Comparison of ENCODE assay signal across 8 cellular contexts in the genomic region with DNA sequence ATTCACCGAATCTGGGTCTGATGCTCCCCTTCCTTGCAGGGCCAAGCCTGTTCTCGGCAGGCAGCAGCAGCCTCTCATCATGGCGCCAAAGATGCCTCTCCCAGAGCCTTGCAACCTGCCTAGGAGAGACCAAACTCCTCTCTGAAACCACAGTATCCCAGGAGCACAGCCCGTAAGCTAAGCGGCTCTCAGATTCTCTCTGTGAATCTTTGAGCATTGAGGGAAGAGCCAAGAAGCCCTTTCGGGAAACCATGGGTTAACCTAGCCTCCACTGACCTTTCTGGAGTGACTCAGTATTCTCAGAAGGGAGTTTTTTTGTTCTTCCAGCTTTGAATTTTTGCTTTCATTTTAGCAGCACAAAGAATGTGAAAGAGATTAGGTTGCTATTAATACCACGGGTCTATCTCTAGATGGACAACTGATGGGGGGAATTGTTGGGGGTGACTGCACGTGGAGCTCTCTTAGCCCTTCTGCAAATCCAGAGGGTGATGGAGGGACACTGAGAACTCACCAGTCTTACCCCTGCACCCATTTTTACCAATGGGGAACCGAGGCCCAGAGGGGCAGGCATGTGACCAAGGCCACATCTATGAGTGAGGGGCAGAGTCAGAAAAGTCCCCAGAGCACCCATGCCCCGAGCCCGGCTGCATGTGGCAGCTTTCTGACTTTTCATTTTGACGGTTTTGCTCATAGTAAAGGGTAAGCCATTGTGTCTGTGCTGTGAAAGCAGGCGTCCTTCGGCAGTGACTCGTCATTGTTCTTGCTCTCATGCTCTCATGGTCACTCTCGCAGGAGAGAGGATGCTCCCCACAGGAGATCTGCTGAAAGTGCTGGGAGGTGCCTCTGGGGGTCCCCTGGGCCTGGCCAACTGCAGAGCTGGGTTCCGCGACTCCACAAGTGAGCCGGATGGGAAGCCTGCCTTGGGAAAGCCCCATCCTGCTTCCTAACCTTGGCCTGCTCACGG. TPM values are rescaled to one million over a fixed set of nuclear protein-coding genes. Genes with fewer than 3 reads are reported as not detected.
DNase-seq lines count a peak whose midpoint lies in the region; ATAC-seq lines count a peak whose summit lies in the region.

No MANE protein-coding gene starts in this region.

- H3K9me3 Mint-ChIP-seq in activated naive CD8-positive, alpha-beta T cell (ENCODE audit: low read depth) = no peaks in the 10 kb centered on the region

- DNase-seq in activated CD4-positive, CD25-positive, alpha-beta regulatory T cell (lab: John Stamatoyannopoulos, UW) = no peak
- DNase-seq in lung microvascular endothelial cell (ENCODE audit: low read depth in 2 of 2) (peak; percentile 35 to 71), DMS53 treated with DMSO at 0.1 percent for 48 hours (lab: John Stamatoyannopoulos, UW; ENCODE audit: unreplicated experiment) (no peak), substantia nigra (lab: John Stamatoyannopoulos, UW) (no peak), NCI-H1105 (lab: John Stamatoyannopoulos, UW) (no peak)

- peaks cover 11% of the 10 kb centered on the region for H3K4me1 Mint-ChIP-seq in activated naive CD8-positive, alpha-beta T cell (ENCODE audit: low read depth)

- no peak overlapping the region for H3K4me3 Mint-ChIP-seq in activated naive CD8-positive, alpha-beta T cell

- peak overlapping the region; percentile 54 for H3K27ac Mint-ChIP-seq in activated naive CD8-positive, alpha-beta T cell

- no peak overlapping the region for H3K27ac ChIP-seq in substantia nigra (ENCODE audit: low read depth, low read length, poor library complexity, severe bottlenecking)

- no peaks in the 10 kb centered on the region for H3K27me3 Mint-ChIP-seq in activated naive CD8-positive, alpha-beta T cell

- peak; percentile 76 to 81 for ATAC-seq in activated CD4-positive, CD25-positive, alpha-beta regulatory T cell treated with anti-CD3 and anti-CD28 coated beads, Interleukin-2, amount 50 U/mL, for 24 hours
- peak; percentile 74 for ATAC-seq in HG03045 (IDR thresholded peaks at IDR 0.05; ENCODE audit: unreplicated experiment)

- H3K36me3 Mint-ChIP-seq in activated naive CD8-positive, alpha-beta T cell = no peaks in the 10 kb centered on the region

RNA-seq across cellular contexts. Expression of gene IRAG1, which starts 36.0 kb away (rescaled TPM):
- total RNA-seq in lung microvascular endothelial cell = 0.44 and 0.79 TPM in 2 replicates

Comparison
In these comparisons a context has a peak if more than half of its experiments do, and no peak if none do; other contexts are left out.
1. DNase-seq: peak in lung microvascular endothelial cell (2 of 2); none in activated CD4-positive, CD25-positive, alpha-beta regulatory T cell (0 of 4), DMS53 treated with DMSO at 0.1 percent for 48 hours (single experiment), substantia nigra (0 of 49) and NCI-H1105 (single experiment).